ENCODE assay signal across 20 cellular contexts in the genomic region with DNA sequence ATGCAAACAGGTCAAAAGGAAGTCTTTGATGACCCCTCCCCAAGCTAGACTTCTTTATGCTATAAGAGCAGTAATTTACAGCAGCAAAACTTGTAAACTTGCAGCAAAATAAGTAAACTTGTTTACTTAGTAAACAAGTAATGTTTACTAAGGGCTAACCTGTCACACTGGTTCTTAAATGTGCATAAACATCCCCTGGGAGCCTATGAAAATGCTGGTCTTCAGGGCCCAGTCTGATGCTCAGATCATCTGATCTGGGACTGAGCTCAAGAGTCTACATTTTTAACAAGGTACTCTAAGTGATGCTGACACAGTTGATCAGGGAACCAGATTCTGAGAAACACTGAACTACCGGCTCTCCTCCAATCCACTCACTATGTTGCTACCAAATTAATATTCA. TPM values are rescaled to one million over a fixed set of nuclear protein-coding genes. Genes with fewer than 3 reads are reported as not detected.
A peak's percentile ranks its signal among the peaks of the same experiment; 100 is the strongest.
DNase-seq lines count a peak whose midpoint lies in the region; ATAC-seq and TF ChIP-seq lines count a peak whose summit lies in the region.
"Had no signal": no experiment of that assay in that cellular context is flagged by ENCODE, and none has a peak within 500 bp of the region (broad histone marks: within the 10 kb centered on the region; RNA-seq: fewer than 3 reads in every experiment).

No MANE protein-coding gene starts in this region.

- no peak for TF ChIP-seq POLR2A in breast epithelium (IDR thresholded peaks at IDR 0.05)

- no peak overlapping the region for H3K4me3 ChIP-seq in breast epithelium
- H3K4me3 ChIP-seq: A549; BLaER1 treated with 17β-estradiol and CSF1 and Interleukin-3, amounts not matched to agents 10 nM and 100 nM; HAP-1 had no signal

- peaks cover 17% of the 10 kb centered on the region for H3K4me1 Mint-ChIP-seq in T-helper 17 cell
- H3K4me1 Mint-ChIP-seq in activated naive CD8-positive, alpha-beta T cell treated with anti-CD3 and anti-CD28 coated beads, Interleukin-2, amount 50 U/mL, for 24 hours, result no peaks in the 10 kb centered on the region

- H3K9me3 ChIP-seq in breast epithelium (no peaks in the 10 kb centered on the region), T-helper 17 cell (ENCODE audit: control insufficient read depth, low read length, poor library complexity, severe bottlenecking) (no peaks in the 10 kb centered on the region)
- H3K9me3 ChIP-seq: A549; BE2C; BLaER1 treated with 17β-estradiol and CSF1 and Interleukin-3, amounts not matched to agents 10 nM and 100 nM; HAP-1 had no signal

- DNase-seq in T47D (ENCODE audit: low read depth in 1 of 2, low spot score in 1 of 2) (peak; percentile 13 to 77), breast epithelium (ENCODE audit: low spot score in 2 of 2) (no peak), T-helper 17 cell (no peak), globus pallidus (ENCODE audit: low spot score) (no peak)
- DNase-seq in activated naive CD8-positive, alpha-beta T cell treated with anti-CD3 and anti-CD28 coated beads, Interleukin-2, amount 50 U/mL, for 24 hours, result no peak
- DNase-seq: 8988T; ACHN; AML-193; BE2C; CD4-positive, alpha-beta T cell; CD8-positive, alpha-beta memory T cell; DMS 273 treated with DMSO at 0.1 percent for 48 hours; DND-41; GOT3; HFFc6 had no signal

- no peaks in the 10 kb centered on the region for H3K4me1 ChIP-seq in breast epithelium
- H3K4me1 ChIP-seq: BE2C had no signal

- H3K27ac Mint-ChIP-seq in T-helper 17 cell, result peak overlapping the region; percentile 51
- H3K27ac Mint-ChIP-seq in activated naive CD8-positive, alpha-beta T cell treated with anti-CD3 and anti-CD28 coated beads, Interleukin-2, amount 50 U/mL, for 24 hours, result no peak overlapping the region
- H3K27ac Mint-ChIP-seq: CD4-positive, alpha-beta T cell; HFFc6 had no signal

- peaks cover 21% of the 10 kb centered on the region for H3K27me3 Mint-ChIP-seq in T-helper 17 cell
- H3K27me3 Mint-ChIP-seq in activated naive CD8-positive, alpha-beta T cell treated with anti-CD3 and anti-CD28 coated beads, Interleukin-2, amount 50 U/mL, for 24 hours, result peaks cover 5% of the 10 kb centered on the region

- H3K27me3 ChIP-seq in breast epithelium, result peaks cover 0 to 3% of the 10 kb centered on the region in 2 donors
- H3K27me3 ChIP-seq: BLaER1 treated with 17β-estradiol and CSF1 and Interleukin-3, amounts not matched to agents 10 nM and 100 nM had no signal

- no peak for TF ChIP-seq CTCF in breast epithelium (IDR thresholded peaks at IDR 0.05)

- H3K36me3 Mint-ChIP-seq in T-helper 17 cell (ENCODE audit: low read depth), result peaks cover 3% of the 10 kb centered on the region
- no peaks in the 10 kb centered on the region for H3K36me3 Mint-ChIP-seq in activated naive CD8-positive, alpha-beta T cell treated with anti-CD3 and anti-CD28 coated beads, Interleukin-2, amount 50 U/mL, for 24 hours (ENCODE audit: low read depth)
- H3K36me3 Mint-ChIP-seq: CD14-positive monocyte had no signal

- ATAC-seq in T-helper 17 cell, result no peak
- ATAC-seq in activated naive CD8-positive, alpha-beta T cell treated with anti-CD3 and anti-CD28 coated beads, Interleukin-2, amount 50 U/mL, for 24 hours, result no peak

- in situ Hi-C loops in T47D (cut with HindIII; ENCODE audit: low pct_unique_long_range_greater_than_20kb, low sequenced_read_pairs), result no loop called here

- H3K4me3 Mint-ChIP-seq in T-helper 17 cell, result no peak overlapping the region
- no peak overlapping the region for H3K4me3 Mint-ChIP-seq in activated naive CD8-positive, alpha-beta T cell treated with anti-CD3 and anti-CD28 coated beads, Interleukin-2, amount 50 U/mL, for 24 hours
- H3K4me3 Mint-ChIP-seq: CD14-positive monocyte; CD4-positive, alpha-beta T cell; CD8-positive, alpha-beta memory T cell; HFFc6 had no signal

- no peaks in the 10 kb centered on the region for H3K9me3 Mint-ChIP-seq in activated naive CD8-positive, alpha-beta T cell treated with anti-CD3 and anti-CD28 coated beads, Interleukin-2, amount 50 U/mL, for 24 hours
- H3K9me3 Mint-ChIP-seq: CD14-positive monocyte; CD4-positive, alpha-beta T cell; CD8-positive, alpha-beta memory T cell; HFFc6 had no signal

- intact Hi-C loops in breast epithelium (cut with DNase I; ENCODE audit: low total_unique reads), result no loop called here

- H3K27ac ChIP-seq in breast epithelium (no peak overlapping the region), temporal lobe (ENCODE audit: low read depth, low read length) (peak overlapping the region; percentile 40)
- H3K27ac ChIP-seq: A549; BLaER1 treated with 17β-estradiol and CSF1 and Interleukin-3, amounts not matched to agents 10 nM and 100 nM had no signal

- no peaks in the 10 kb centered on the region for H3K36me3 ChIP-seq in breast epithelium
- H3K36me3 ChIP-seq: BE2C; BLaER1 treated with 17β-estradiol and CSF1 and Interleukin-3, amounts not matched to agents 10 nM and 100 nM; HAP-1 had no signal

RNA-seq across cellular contexts. Expression of gene MTMR6, which starts 53.4 kb away (rescaled TPM):
- total RNA-seq in breast epithelium, result 10 to 100 TPM; 17.4 to 26.1 (median 20.6) TPM
- 10 to 100 TPM; 27.2 to 38.6 TPM for total RNA-seq in T-helper 17 cell
- total RNA-seq in temporal lobe, result 26.1 TPM

Comparison
In these comparisons a context has a peak if more than half of its experiments do, and no peak if none do; other contexts are left out.
1. DNase-seq: peak in T47D (2 of 2); none in breast epithelium (0 of 2), T-helper 17 cell (0 of 3), activated naive CD8-positive, alpha-beta T cell treated with anti-CD3 and anti-CD28 coated beads, Interleukin-2, amount 50 U/mL, for 24 hours (single experiment) and globus pallidus (single experiment).